ENCODE assay signal across 9 cellular contexts in genomic region chr3:42653303-42653559, GRCh38. TPM values are rescaled to one million over a fixed set of nuclear protein-coding genes. Genes with fewer than 3 reads are reported as not detected.
DNase-seq lines count a peak whose midpoint lies in the region; ATAC-seq and TF ChIP-seq lines count a peak whose summit lies in the region.
"Had no signal": no experiment of that assay in that cellular context is flagged by ENCODE, and none has a peak within 500 bp of the region (broad histone marks: within the 10 kb centered on the region; RNA-seq: fewer than 3 reads in every experiment).

No MANE protein-coding gene starts in this region.

- peak overlapping the region; percentile 78 for H3K4me3 ChIP-seq in AG04449 (ENCODE audit: low read depth, low read length)
- peak overlapping the region; percentile 67 for H3K4me3 ChIP-seq in Loucy (ENCODE audit: low read length, poor library complexity, severe bottlenecking)
- peak overlapping the region; percentile 65 to 99 (median 90) for H3K4me3 ChIP-seq in dorsolateral prefrontal cortex

- peak overlapping the region; percentile 39 to 99 (median 95) for H3K27ac ChIP-seq in dorsolateral prefrontal cortex

- DNase-seq in AG04449 (ENCODE audit: low read depth, low spot score) (no peak), dorsolateral prefrontal cortex (no peak), AG20443 (ENCODE audit: low spot score) (no peak), foreskin melanocyte (no peak)
- no peak for DNase-seq in naive thymus-derived CD8-positive, alpha-beta T cell
- DNase-seq in activated effector memory CD4-positive, alpha-beta T cell treated with Interleukin-2 at 50 U/mL for 16 hours: no peak

- POLR2A ChIA-PET in AG04449 (lab: Yijun Ruan, JAX): interaction anchor here (1.9 to 2.8 kb wide), 2 partner anchors 8 to 52 kb away, joined by 10 to 15 read pairs; partner anchors contain the start of gene NKTR
- POLR2A ChIA-PET in naive thymus-derived CD8-positive, alpha-beta T cell (lab: Charles Lee): interaction anchor here (1.5 kb wide), 1 partner anchor 12 kb away, joined by 3 read pairs; no protein-coding TSS in a partner anchor

- H3K36me3 ChIP-seq in Loucy (ENCODE audit: insufficient read depth, low read length): peaks cover 7% of the 10 kb centered on the region; the same call in 1 of the 2 replicates

- no peaks in the 10 kb centered on the region for H3K27me3 Mint-ChIP-seq in naive thymus-derived CD8-positive, alpha-beta T cell

- peak overlapping the region; percentile 38 for H3K9ac ChIP-seq in Loucy (ENCODE audit: low read depth, low read length, poor library complexity, severe bottlenecking)

- no peaks in the 10 kb centered on the region for H3F3A ChIP-seq in Loucy (ENCODE audit: low read depth)

- peaks cover 20% of the 10 kb centered on the region for H3K4me1 ChIP-seq in Loucy (ENCODE audit: insufficient read depth, low read length, poor library complexity, severe bottlenecking)

- intact Hi-C loops in dorsolateral prefrontal cortex (cut with DNase I): loop anchor here (2.0 to 5.0 kb wide), 2 partner anchors 51 to 94 kb away; partner anchors contain the start of gene NKTR (in 2 of the 2)

- H2AFZ ChIP-seq in Loucy (ENCODE audit: low read length): peak overlapping the region; percentile 41; the same call in 1 of the 2 replicates

- peaks cover 7 to 27% (median 12%) of the 10 kb centered on the region in 4 donors for H3K4me1 Mint-ChIP-seq in naive thymus-derived CD8-positive, alpha-beta T cell

- no peak for ATAC-seq in naive thymus-derived CD8-positive, alpha-beta T cell
- no peak for ATAC-seq in GM21529 (IDR thresholded peaks at IDR 0.05; ENCODE audit: unreplicated experiment)

- peak overlapping the region; percentile 52 to 90 (median 78) for H3K4me3 Mint-ChIP-seq in naive thymus-derived CD8-positive, alpha-beta T cell

- CTCF ChIA-PET in AG04449 (lab: Yijun Ruan, JAX): interaction anchor here (1.2 to 3.3 kb wide), 2 partner anchors 91 to 95 kb away, joined by 3 to 36 read pairs; no protein-coding TSS in a partner anchor

- no peaks in the 10 kb centered on the region for H3K9me2 ChIP-seq in Loucy (replicated peaks; ENCODE audit: low read depth, low read length)

- peak overlapping the region in 2 of 10 donors; percentile 36 to 37 for H3K27ac Mint-ChIP-seq in naive thymus-derived CD8-positive, alpha-beta T cell

- no peaks in the 10 kb centered on the region for H3K27me3 ChIP-seq in Loucy (ENCODE audit: insufficient read depth, low read length, poor library complexity, severe bottlenecking)
- no peaks in the 10 kb centered on the region for H3K27me3 ChIP-seq in dorsolateral prefrontal cortex

- H3K9me3 ChIP-seq in Loucy (ENCODE audit: insufficient read depth, low read depth, low read length): no peaks in the 10 kb centered on the region

- TF ChIP-seq CTCF in AG04449 (IDR thresholded peaks at IDR 0.05; ENCODE audit: insufficient read depth, low read length, missing control alignments): no peak
- no peak for TF ChIP-seq CTCF in Loucy (conservative IDR thresholded peaks at IDR 0.05; ENCODE audit: low read length)
- no peak for TF ChIP-seq CTCF in dorsolateral prefrontal cortex (IDR thresholded peaks at IDR 0.05 in 54 of 56, conservative IDR thresholded peaks at IDR 0.05 in 2 of 56; ENCODE audit: low read depth in 1 of 56, partially characterized antibody in 56 of 56)

- H3K36me3 Mint-ChIP-seq in naive thymus-derived CD8-positive, alpha-beta T cell: peaks cover 0 to 8% (median 0%) of the 10 kb centered on the region in 3 donors

- no peaks in the 10 kb centered on the region for H3K79me2 ChIP-seq in Loucy (ENCODE audit: insufficient read depth, low read length)

- no peaks in the 10 kb centered on the region for H3K9me3 Mint-ChIP-seq in naive thymus-derived CD8-positive, alpha-beta T cell

- H4K20me1 ChIP-seq in Loucy (ENCODE audit: insufficient read depth, low read length, poor library complexity, severe bottlenecking): no peaks in the 10 kb centered on the region

- peak overlapping the region; percentile 54 for H3K4me2 ChIP-seq in Loucy (ENCODE audit: low read depth, low read length, poor library complexity, severe bottlenecking)

RNA-seq across cellular contexts. Expression of gene ZBTB47, which starts 0.3 kb away (rescaled TPM):
- 100 to 1,000 TPM in 3 of 120 experiments, 10 to 100 TPM in 117; 45.2 to 122 (median 62.1) TPM for total RNA-seq in dorsolateral prefrontal cortex
- under 1 TPM; 0.23 to 0.41 TPM for total RNA-seq in naive thymus-derived CD8-positive, alpha-beta T cell
- not detected for polyA plus RNA-seq in naive thymus-derived CD8-positive, alpha-beta T cell

RNA-seq across cellular contexts. Expression of gene KLHL40, which starts 32.1 kb away (rescaled TPM):
- under 1 TPM in 16 of 120 experiments, not detected in 104; 0.16 to 0.51 (median 0.24) TPM for total RNA-seq in dorsolateral prefrontal cortex
- not detected for total RNA-seq in naive thymus-derived CD8-positive, alpha-beta T cell
- polyA plus RNA-seq in naive thymus-derived CD8-positive, alpha-beta T cell: not detected

RNA-seq across cellular contexts. Expression of gene HHATL, which starts 49.4 kb away (rescaled TPM):
- total RNA-seq in dorsolateral prefrontal cortex: 100 to 1,000 TPM in 90 of 120 experiments, 10 to 100 TPM in 30; 39.4 to 400 (median 145) TPM
- total RNA-seq in naive thymus-derived CD8-positive, alpha-beta T cell: not detected
- not detected for polyA plus RNA-seq in naive thymus-derived CD8-positive, alpha-beta T cell
- total RNA-seq: cerebellum had no signal

RNA-seq across cellular contexts. Expression of gene NKTR, which starts 52.7 kb away (rescaled TPM):
- 100 to 1,000 TPM in 79 of 120 experiments, 10 to 100 TPM in 41; 64.0 to 154 (median 107) TPM for total RNA-seq in dorsolateral prefrontal cortex
- 100 to 1,000 TPM; 244 to 254 TPM for total RNA-seq in naive thymus-derived CD8-positive, alpha-beta T cell
- 10 to 100 TPM in 2 of 3 donors, 1 to 10 TPM in 1; 9.5 to 14.3 (median 10.8) TPM for polyA plus RNA-seq in naive thymus-derived CD8-positive, alpha-beta T cell

Comparison
In these comparisons a context has a peak if more than half of its experiments do, and no peak if none do; other contexts are left out.
1. RNA of gene ZBTB47, which starts 0.3 kb away (total RNA-seq): 45.2 to 122 TPM in dorsolateral prefrontal cortex; 0.23 to 0.41 TPM in naive thymus-derived CD8-positive, alpha-beta T cell; every median in the first group is over 10 times any median in the second.
2. RNA of gene HHATL, which starts 49.4 kb away (total RNA-seq): 39.4 to 400 TPM in dorsolateral prefrontal cortex; not detected in naive thymus-derived CD8-positive, alpha-beta T cell; every median in the first group is over 10 times any median in the second.
3. Peak in every context shown above with its lines, with median percentiles within 50 percentile points of each other: H3K4me3 ChIP-seq.